ENCODE assay signal across 15 cellular contexts in genomic region chr5:6726006-6726405, GRCh38.
"Had no signal": no experiment of that assay in that cellular context is flagged by ENCODE, and none has a peak within 500 bp of the region (broad histone marks: within the 10 kb centered on the region; RNA-seq: fewer than 3 reads in every experiment).

No MANE protein-coding gene starts in this region.

- H3K27ac ChIP-seq: body of pancreas, dorsolateral prefrontal cortex, lower lobe of right lung, thoracic aorta had no signal

- H3K27me3 ChIP-seq: body of pancreas, dorsolateral prefrontal cortex had no signal

- H3K4me3 Mint-ChIP-seq: activated CD4-positive, alpha-beta T cell treated with anti-CD3 and anti-CD28 coated beads for 36 hours; activated naive CD4-positive, alpha-beta T cell treated with anti-CD3 and anti-CD28 coated beads for 36 hours; natural killer cell treated with Interleukin-12 subunit alpha and Interleukin-12 subunit beta and Interleukin-15 and Interleukin-18, amount 100 ng/mL, for 72 hours; T-helper 2 cell treated with Interferon-gamma antibody and Interleukin-4, amounts not matched to agents 5 μg/mL and 100 μg/mL, for 36 hours had no signal

- H3K36me3 Mint-ChIP-seq: natural killer cell treated with Interleukin-12 subunit alpha and Interleukin-12 subunit beta and Interleukin-15 and Interleukin-18, amount 100 ng/mL, for 72 hours had no signal

- H3K27ac Mint-ChIP-seq: activated naive CD4-positive, alpha-beta T cell treated with anti-CD3 and anti-CD28 coated beads for 36 hours; activated T-helper 2 cell treated with anti-CD3 and anti-CD28 coated beads, Interferon-gamma antibody, Interleukin-2, Interleukin-4, amounts not matched to agents 10 μg/mL and 5 μg/mL and 100 μg/mL, durations not matched to agents 14 hours and 24 hours and 36 hours; natural killer cell treated with Interleukin-12 subunit alpha and Interleukin-12 subunit beta and Interleukin-15 and Interleukin-18, amount 100 ng/mL, for 72 hours had no signal

- ATAC-seq: activated CD4-positive, alpha-beta T cell treated with anti-CD3 and anti-CD28 coated beads for 36 hours; body of pancreas; lower lobe of right lung; natural killer cell treated with Interleukin-12 subunit alpha and Interleukin-12 subunit beta and Interleukin-15 and Interleukin-18, amount 100 ng/mL, for 72 hours had no signal

- H3K9me3 Mint-ChIP-seq: activated naive CD4-positive, alpha-beta T cell treated with anti-CD3 and anti-CD28 coated beads for 36 hours; activated T-helper 2 cell treated with anti-CD3 and anti-CD28 coated beads, Interferon-gamma antibody, Interleukin-2, Interleukin-4, amounts not matched to agents 10 μg/mL and 5 μg/mL and 100 μg/mL, durations not matched to agents 14 hours and 24 hours and 36 hours; natural killer cell treated with Interleukin-12 subunit alpha and Interleukin-12 subunit beta and Interleukin-15 and Interleukin-18, amount 100 ng/mL, for 72 hours; T-helper 2 cell treated with Interferon-gamma antibody and Interleukin-4, amounts not matched to agents 5 μg/mL and 100 μg/mL, for 36 hours had no signal

- H3K9me3 ChIP-seq: body of pancreas, lower lobe of right lung, thoracic aorta had no signal

- H3K36me3 ChIP-seq: lower lobe of right lung, thoracic aorta had no signal

- H3K4me3 ChIP-seq: body of pancreas, dorsolateral prefrontal cortex, lower lobe of right lung, thoracic aorta had no signal

- H3K27me3 Mint-ChIP-seq: activated CD4-positive, alpha-beta T cell treated with anti-CD3 and anti-CD28 coated beads for 36 hours; natural killer cell treated with Interleukin-12 subunit alpha and Interleukin-12 subunit beta and Interleukin-15 and Interleukin-18, amount 100 ng/mL, for 72 hours had no signal

- DNase-seq: activated CD4-positive, alpha-beta T cell treated with anti-CD3 and anti-CD28 coated beads for 36 hours; activated CD4-positive, alpha-beta T cell treated with anti-CD3 and anti-CD28 coated beads, Interleukin-2, amount 50 U/mL, for 48 hours; activated naive CD4-positive, alpha-beta T cell treated with anti-CD3 and anti-CD28 coated beads for 36 hours; activated T-cell treated with anti-CD3 and anti-CD28 coated beads, Interleukin-2, amount 50 U/mL, for 1 hour; body of pancreas; dorsolateral prefrontal cortex; erythroblast; foreskin melanocyte; hypothalamus; lower lobe of right lung; nucleus accumbens had no signal
